Comparison of ENCODE assay signal across 8 cellular contexts in genomic region chr2:26347286-26347865, GRCh38. TPM values are rescaled to one million over a fixed set of nuclear protein-coding genes. Genes with fewer than 3 reads are reported as not detected.
DNase-seq lines count a peak whose midpoint lies in the region; ATAC-seq and TF ChIP-seq lines count a peak whose summit lies in the region.

No MANE protein-coding gene starts in this region.

- peaks cover 45% of the 10 kb centered on the region for H3K36me3 ChIP-seq in DOHH2 (ENCODE audit: control insufficient read depth, low read length)
- no peaks in the 10 kb centered on the region for H3K36me3 ChIP-seq in endocrine pancreas (ENCODE audit: control insufficient read depth, insufficient read depth, low read length)
- no peaks in the 10 kb centered on the region for H3K36me3 ChIP-seq in neutrophil

- peak; percentile 62 for DNase-seq in OCI-M1 (lab: John Stamatoyannopoulos, UW)
- no peak for DNase-seq in foreskin keratinocyte
- DNase-seq in caudate nucleus (lab: John Stamatoyannopoulos, UW): no peak

- H3K79me2 ChIP-seq in DOHH2 (ENCODE audit: control insufficient read depth, low read length): peaks cover 90% of the 10 kb centered on the region

- ATAC-seq in foreskin keratinocyte: no peak
- no peak for ATAC-seq in GM21619 (IDR thresholded peaks at IDR 0.05; ENCODE audit: unreplicated experiment)
- ATAC-seq in GM18519 (IDR thresholded peaks at IDR 0.05; ENCODE audit: low FRiP score, unreplicated experiment): no peak

- peak overlapping the region; percentile 57 for H3K27ac ChIP-seq in DOHH2 (ENCODE audit: low read depth, low read length)
- H3K27ac ChIP-seq in neutrophil: peak overlapping the region; percentile 89
- no peak overlapping the region for H3K27ac ChIP-seq in foreskin keratinocyte
- no peak overlapping the region for H3K27ac ChIP-seq in caudate nucleus (ENCODE audit: low read depth, low read length)

- H3K4me1 ChIP-seq in DOHH2 (ENCODE audit: control insufficient read depth, low read length): peaks cover 40% of the 10 kb centered on the region
- H3K4me1 ChIP-seq in endocrine pancreas (ENCODE audit: control insufficient read depth, insufficient read depth, low read length): peaks cover 14% of the 10 kb centered on the region
- peaks cover 31 to 32% of the 10 kb centered on the region in 2 experiments for H3K4me1 ChIP-seq in neutrophil (ENCODE audit: control insufficient read depth in 1 of 2, insufficient read depth in 1 of 2, low read depth in 1 of 2, low read length in 1 of 2)
- peaks cover 9% of the 10 kb centered on the region for H3K4me1 ChIP-seq in foreskin keratinocyte

- peaks cover 3% of the 10 kb centered on the region for H3F3A ChIP-seq in DOHH2 (ENCODE audit: control insufficient read depth, insufficient read depth)

- no peak for TF ChIP-seq CTCF in DOHH2 (IDR thresholded peaks at IDR 0.05; ENCODE audit: low read depth, low read length, poor library complexity, severe bottlenecking)
- no peak for TF ChIP-seq CTCF in neutrophil (IDR thresholded peaks at IDR 0.05)
- TF ChIP-seq CTCF in foreskin keratinocyte (conservative IDR thresholded peaks at IDR 0.05): no peak

- H3K9me2 ChIP-seq in DOHH2 (replicated peaks; ENCODE audit: control insufficient read depth, low read length): no peaks in the 10 kb centered on the region

- H3K4me2 ChIP-seq in DOHH2 (ENCODE audit: low read length): peak overlapping the region; percentile 99

- no peaks in the 10 kb centered on the region for H3K27me3 ChIP-seq in DOHH2 (ENCODE audit: control insufficient read depth, low read length)
- H3K27me3 ChIP-seq in endocrine pancreas (ENCODE audit: control insufficient read depth, insufficient read depth, low read length): no peaks in the 10 kb centered on the region
- H3K27me3 ChIP-seq in neutrophil: no peaks in the 10 kb centered on the region
- no peaks in the 10 kb centered on the region for H3K27me3 ChIP-seq in foreskin keratinocyte

- H3K9me3 ChIP-seq in DOHH2 (ENCODE audit: control insufficient read depth, insufficient read depth, low read length) (no peaks in the 10 kb centered on the region), endocrine pancreas (ENCODE audit: control insufficient read depth, low read length) (no peaks in the 10 kb centered on the region), neutrophil (no peaks in the 10 kb centered on the region)

- peak overlapping the region; percentile 77 for H3K9ac ChIP-seq in endocrine pancreas (ENCODE audit: control insufficient read depth, insufficient read depth, low read length)

- H4K20me1 ChIP-seq in DOHH2 (ENCODE audit: control insufficient read depth, insufficient read depth, low read depth, low read length): peaks cover 23% of the 10 kb centered on the region

- peak overlapping the region; percentile 97 for H3K4me3 ChIP-seq in DOHH2 (ENCODE audit: low read length)
- peak overlapping the region; percentile 88 for H3K4me3 ChIP-seq in endocrine pancreas (ENCODE audit: control insufficient read depth, insufficient read depth, low read length)
- H3K4me3 ChIP-seq in neutrophil (ENCODE audit: low read depth in 1 of 2, low read length in 1 of 2): peak overlapping the region; percentile 96 to 99

RNA-seq across cellular contexts. Expression of gene ADGRF3, which starts 0.8 kb away (rescaled TPM):
- total RNA-seq in foreskin keratinocyte: 0.04 TPM in 1 of 2 replicates, not detected in the other
- polyA plus RNA-seq in foreskin keratinocyte: not detected in 2 replicates

RNA-seq across cellular contexts. Expression of gene SELENOI, which starts 1.4 kb away (rescaled TPM):
- 32.1 and 34.7 TPM in 2 replicates for total RNA-seq in foreskin keratinocyte
- 6.1 and 8.2 TPM in 2 replicates for polyA plus RNA-seq in foreskin keratinocyte

RNA-seq across cellular contexts. Expression of gene DRC1, which starts 54.3 kb away (rescaled TPM):
- total RNA-seq in foreskin keratinocyte: not detected in 2 replicates
- not detected in 2 replicates for polyA plus RNA-seq in foreskin keratinocyte

Comparison
In these comparisons a context has a peak if more than half of its experiments do, and no peak if none do; other contexts are left out.
1. H3K27ac ChIP-seq: peak in DOHH2 (single experiment) and neutrophil (single experiment); none in foreskin keratinocyte (single experiment) and caudate nucleus (single experiment).
2. Peak in every context shown above with its lines, with median percentiles within 50 percentile points of each other: H3K4me3 ChIP-seq.